ENCODE assay signal across 8 cellular contexts in the genomic region with DNA sequence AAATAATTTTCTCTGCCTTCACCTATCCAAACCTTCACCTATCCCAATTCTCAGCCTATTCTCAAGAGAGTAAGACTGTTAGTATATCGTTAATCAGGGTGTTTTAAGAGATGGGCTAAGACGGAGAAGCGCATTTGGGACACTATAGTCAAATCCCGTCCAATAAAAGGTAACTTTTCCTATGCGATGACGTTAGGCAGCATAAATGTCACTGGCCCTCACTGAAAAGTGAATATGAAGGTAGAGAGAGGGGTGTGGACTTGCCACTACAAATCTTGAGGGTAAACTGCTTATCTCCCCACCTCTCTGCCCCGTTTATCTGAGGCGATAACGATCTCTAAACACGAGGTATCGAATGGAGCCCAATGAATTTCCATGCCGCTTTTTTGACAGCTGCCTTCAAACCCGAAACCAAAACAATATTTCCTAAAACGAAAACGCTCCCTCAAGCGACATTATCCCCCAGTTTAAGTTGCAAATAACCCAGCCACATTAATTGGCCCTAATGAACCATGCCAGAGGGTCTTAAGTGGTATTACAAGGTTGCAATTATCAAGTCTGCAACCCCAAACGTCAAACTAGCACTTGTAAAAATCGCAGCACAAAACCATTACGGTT. TPM values are rescaled to one million over a fixed set of nuclear protein-coding genes. Genes with fewer than 3 reads are reported as not detected.
DNase-seq lines count a peak whose midpoint lies in the region; ATAC-seq, FAIRE-seq and TF ChIP-seq lines count a peak whose summit lies in the region.

No MANE protein-coding gene starts in this region.

- no peaks in the 10 kb centered on the region for H4K20me1 ChIP-seq in GM23338 (replicated peaks; ENCODE audit: insufficient read depth)

- H3K27ac Mint-ChIP-seq in GM23338: no peak overlapping the region
- H3K27ac Mint-ChIP-seq in activated naive CD4-positive, alpha-beta T cell treated with anti-CD3 and anti-CD28 coated beads, Interleukin-2, amount 10 ng/mL, durations not matched to agents 7 days and 5 days: peak overlapping the region; percentile 92

- H3K4me1 Mint-ChIP-seq in GM23338: peaks cover 52% of the 10 kb centered on the region
- H3K4me1 Mint-ChIP-seq in activated naive CD4-positive, alpha-beta T cell treated with anti-CD3 and anti-CD28 coated beads, Interleukin-2, amount 10 ng/mL, durations not matched to agents 7 days and 5 days: peaks cover 65% of the 10 kb centered on the region

- no peaks in the 10 kb centered on the region; the same call in 2 of the 3 replicates for H3K9me3 Mint-ChIP-seq in GM23338
- no peaks in the 10 kb centered on the region for H3K9me3 Mint-ChIP-seq in activated naive CD4-positive, alpha-beta T cell treated with anti-CD3 and anti-CD28 coated beads, Interleukin-2, amount 10 ng/mL, durations not matched to agents 7 days and 5 days

- H3K27me3 ChIP-seq in GM23338 (ENCODE audit: insufficient read depth) (peaks cover 51% of the 10 kb centered on the region), iPS-15b (ENCODE audit: control insufficient read depth, insufficient read depth, low read length) (peaks cover 29% of the 10 kb centered on the region), spleen (replicated peaks in 1 of 7) (no peaks in the 10 kb centered on the region)

- peaks cover 7% of the 10 kb centered on the region for H3K9me2 ChIP-seq in GM23338 (ENCODE audit: insufficient read depth)

- peak overlapping the region; percentile 96 to 99 for H3K27ac ChIP-seq in A549
- no peak overlapping the region for H3K27ac ChIP-seq in GM23338 (ENCODE audit: low read depth)
- peak overlapping the region; percentile 98 to 100 (median 100) for H3K27ac ChIP-seq in spleen

- no peak for TF ChIP-seq CTCF in A549 (IDR thresholded peaks at IDR 0.05)
- TF ChIP-seq CTCF in GM23338 (conservative IDR thresholded peaks at IDR 0.05; ENCODE audit: low read depth in 2 of 2): no peak
- TF ChIP-seq CTCF in spleen (IDR thresholded peaks at IDR 0.05 in 8 of 11, conservative IDR thresholded peaks at IDR 0.05 in 3 of 11): no peak

- H3K4me1 ChIP-seq in A549: no peaks in the 10 kb centered on the region
- peaks cover 51% of the 10 kb centered on the region for H3K4me1 ChIP-seq in GM23338 (ENCODE audit: insufficient read depth)
- peaks cover 32% of the 10 kb centered on the region for H3K4me1 ChIP-seq in iPS-15b (ENCODE audit: control insufficient read depth, insufficient read depth, low read length)
- H3K4me1 ChIP-seq in spleen: peaks cover 34 to 60% (median 52%) of the 10 kb centered on the region in 6 donors

- H3K79me2 ChIP-seq in GM23338 (replicated peaks; ENCODE audit: insufficient read depth): no peaks in the 10 kb centered on the region

- DNase-seq in A549 (ENCODE audit: low read depth in 1 of 2, low spot score in 1 of 2): peak in 1 of 2 experiments; percentile 70
- DNase-seq in GM23338 (ENCODE audit: low spot score): no peak
- DNase-seq in activated naive CD4-positive, alpha-beta T cell treated with anti-CD3 and anti-CD28 coated beads, Interleukin-2, amount 10 ng/mL, durations not matched to agents 7 days and 5 days: peak; percentile 47
- no peak for DNase-seq in spleen
- no peak for DNase-seq in iPS-NIHi11 (ENCODE audit: low spot score)
- DNase-seq in SW 1271 (lab: John Stamatoyannopoulos, UW): no peak

- no peak for ATAC-seq in A549
- no peak for ATAC-seq in GM23338
- ATAC-seq in GM19455 (IDR thresholded peaks at IDR 0.05; ENCODE audit: unreplicated experiment): no peak

- peak overlapping the region; percentile 76 for H3K4me3 Mint-ChIP-seq in GM23338
- H3K4me3 Mint-ChIP-seq in activated naive CD4-positive, alpha-beta T cell treated with anti-CD3 and anti-CD28 coated beads, Interleukin-2, amount 10 ng/mL, durations not matched to agents 7 days and 5 days: peak overlapping the region; percentile 87

- intact Hi-C loops in spleen (cut with DNase I; ENCODE audit: low total_unique reads): loop anchor here (10.0 kb wide), 2 partner anchors 423 to 477 kb away; no protein-coding TSS in a partner anchor

- WGBS in A549 (ENCODE audit: missing lambda C conversion rate): 2% methylated on average over 19 of the region's 19 CpGs
- 7 to 10% (median 9%) methylated on average over 19 of the region's 19 CpGs for WGBS in spleen, 5 donors

- H3K36me3 Mint-ChIP-seq in GM23338 (ENCODE audit: low read depth): peaks cover 8% of the 10 kb centered on the region; the same call in 2 of the 3 replicates
- H3K36me3 Mint-ChIP-seq in activated naive CD4-positive, alpha-beta T cell treated with anti-CD3 and anti-CD28 coated beads, Interleukin-2, amount 10 ng/mL, durations not matched to agents 7 days and 5 days: peaks cover 42% of the 10 kb centered on the region

- FAIRE-seq in A549 (lab: Jason Lieb, UNC): no peak

- CTCF ChIA-PET in A549 (lab: Yijun Ruan, JAX): interaction anchor here (1.8 to 3.2 kb wide), 3 partner anchors 399 to 566 kb away, joined by 5 to 15 read pairs (median 11); no protein-coding TSS in a partner anchor
- CTCF ChIA-PET in activated naive CD4-positive, alpha-beta T cell treated with anti-CD3 and anti-CD28 coated beads, Interleukin-2, amount 10 ng/mL, durations not matched to agents 7 days and 5 days (lab: Charles Lee): interaction anchor here (1.2 to 2.2 kb wide), 3 partner anchors 14 to 480 kb away, joined by 3 to 8 read pairs (median 6); no protein-coding TSS in a partner anchor

- no peaks in the 10 kb centered on the region; the same call in 1 of the 2 replicates for H3F3A ChIP-seq in GM23338 (replicated peaks; ENCODE audit: low read depth)

- H3K4me2 ChIP-seq in A549: peak overlapping the region; percentile 88
- peak overlapping the region; percentile 92 for H3K4me2 ChIP-seq in GM23338

- H3K9ac ChIP-seq in iPS-15b (ENCODE audit: low read depth, low read length): no peak overlapping the region

- H2AFZ ChIP-seq in GM23338: peak overlapping the region; percentile 83; the same call in 1 of the 2 replicates

- H3K36me3 ChIP-seq in GM23338 (ENCODE audit: insufficient read depth) (no peaks in the 10 kb centered on the region), iPS-15b (ENCODE audit: control insufficient read depth, insufficient read depth, low read length) (no peaks in the 10 kb centered on the region), spleen (peaks cover 0 to 14% (median 0%) of the 10 kb centered on the region in 6 donors)

- H3K27me3 Mint-ChIP-seq in GM23338 (ENCODE audit: insufficient read depth, low read depth, poor library complexity): peaks cover 32% of the 10 kb centered on the region
- H3K27me3 Mint-ChIP-seq in activated naive CD4-positive, alpha-beta T cell treated with anti-CD3 and anti-CD28 coated beads, Interleukin-2, amount 10 ng/mL, durations not matched to agents 7 days and 5 days: no peaks in the 10 kb centered on the region

- no peak for TF ChIP-seq EP300 in A549 (IDR thresholded peaks at IDR 0.05)

- POLR2A ChIA-PET in A549 (lab: Yijun Ruan, JAX): no interaction called here

- TF ChIP-seq RAD21 in A549 (conservative IDR thresholded peaks at IDR 0.05 in 1 of 2, IDR thresholded peaks at IDR 0.05 in 1 of 2): no peak

- no peak for TF ChIP-seq POLR2A in A549 (IDR thresholded peaks at IDR 0.05; ENCODE audit: low read length)
- no peak for TF ChIP-seq POLR2A in spleen (IDR thresholded peaks at IDR 0.05)

- H3K4me3 ChIP-seq in A549 (peak overlapping the region; percentile 86), GM23338 (peak overlapping the region; percentile 93), iPS-15b (ENCODE audit: low read depth, low read length) (peak overlapping the region; percentile 63), spleen (peak overlapping the region; percentile 70 to 89 (median 86))

- H3K9me3 ChIP-seq in A549 (no peaks in the 10 kb centered on the region), iPS-15b (ENCODE audit: control insufficient read depth, insufficient read depth, low read length) (no peaks in the 10 kb centered on the region), spleen (no peaks in the 10 kb centered on the region)

TF ChIP-seq in A549, 52 proteins besides CTCF, POLR2A, EP300 and RAD21:
- TF ChIP-seq MAX (IDR thresholded peaks at IDR 0.05) (0 out of 2 replicates have a peak, but pooled peaks have one; percentile 10), FOSB (CRISPR knock-in tag; IDR thresholded peaks at IDR 0.05) (peak; percentile 74; the same call in 1 of the 2 replicates), GATA3 (IDR thresholded peaks at IDR 0.05; ENCODE audit: borderline replicate concordance) (peak; percentile 86), TP53 (CRISPR knock-in tag; IDR thresholded peaks at IDR 0.05) (no peak)

TF ChIP-seq in GM23338, 12 proteins besides CTCF, POLR2A, EP300 and RAD21:
- TF ChIP-seq EZH2 (IDR thresholded peaks at IDR 0.05; ENCODE audit: low read depth, unreplicated experiment): no peak
- TF ChIP-seq NANOG (IDR thresholded peaks at IDR 0.05; ENCODE audit: borderline replicate concordance): no peak
- no peak for TF ChIP-seq STAT1 (IDR thresholded peaks at IDR 0.05; ENCODE audit: unreplicated experiment)
- no peak for TF ChIP-seq POLR2AphosphoS5 (IDR thresholded peaks at IDR 0.05; ENCODE audit: low read depth)
- TF ChIP-seq ETS1 (IDR thresholded peaks at IDR 0.05): no peak

RNA-seq across cellular contexts. Expression of gene NR3C1, which starts 1.5 kb away (rescaled TPM):
- polyA plus RNA-seq in A549 (2011; rRNA removed) (73.0 and 79.5 TPM in 2 replicates), A549 (2017; fragmentation: RNase III; extraction: RNeasy Plus Mini Kit Qiagen cat#74134 plus additional on column Dnase treatment) (46.5 to 48.8 TPM (median 48.2 TPM) in 3 replicates), GM23338 (2016; fragmentation: Nextera tagmentation; extraction: Ambion mirVana) (0.89 and 1.2 TPM in 2 replicates), spleen (10 to 100 TPM; 18.2 to 23.2 (median 20.6) TPM)
- 14.9 and 18.7 TPM in 2 replicates for polyA plus RNA-seq in A549 (2012; cell fraction: cytosol; rRNA removed)
- polyA plus RNA-seq in A549 (2012; cell fraction: nucleus; rRNA removed): 10.0 and 13.8 TPM in 2 replicates
- 82.2 and 84.0 TPM in 2 replicates for polyA minus RNA-seq in A549 (2011; rRNA and poly(A)+ RNA removed)
- total RNA-seq in GM23338 (2014; rRNA removed; shearing (Covaris generic)): 2.4 and 4.6 TPM in 2 replicates
- 10 to 100 TPM; 58.4 to 97.8 (median 85.0) TPM for total RNA-seq in spleen
